ENCODE assay signal across 2 cellular contexts in genomic region chr17:17683710-17684365, GRCh38.
TF ChIP-seq lines count a peak whose summit lies in the region.

No MANE protein-coding gene starts in this region.

TF ChIP-seq in SK-N-SH, 30 proteins besides CTCF, POLR2A, EP300 and RAD21 (continued from another document):
- no peak for TF ChIP-seq EZH2phosphoT487 (IDR thresholded peaks at IDR 0.05; ENCODE audit: borderline replicate concordance, low read depth)
- TF ChIP-seq USF2 (IDR thresholded peaks at IDR 0.05; ENCODE audit: borderline replicate concordance, low read depth, low read length), result no peak
- no peak for TF ChIP-seq TEAD4 (IDR thresholded peaks at IDR 0.05; ENCODE audit: borderline replicate concordance, insufficient read depth)
TF ChIP-seq in SK-N-SH: peak in this region for 0.

TF ChIP-seq in SK-N-SH treated with all-trans-retinoic acid at 6 μM for 48 hours, 23 proteins besides CTCF, POLR2A, EP300 and RAD21 (continued from another document):
- TF ChIP-seq CSRNP3 (CRISPR knock-in tag; IDR thresholded peaks at IDR 0.05), result no peak
- no peak for TF ChIP-seq CREB5 (CRISPR knock-in tag; IDR thresholded peaks at IDR 0.05; ENCODE audit: low read depth)
- TF ChIP-seq TCF4 (CRISPR knock-in tag; IDR thresholded peaks at IDR 0.05; ENCODE audit: borderline replicate concordance), result no peak
- no peak for TF ChIP-seq CSDC2 (CRISPR knock-in tag; IDR thresholded peaks at IDR 0.05)
